ENCODE assay signal across 21 cellular contexts in the genomic region with DNA sequence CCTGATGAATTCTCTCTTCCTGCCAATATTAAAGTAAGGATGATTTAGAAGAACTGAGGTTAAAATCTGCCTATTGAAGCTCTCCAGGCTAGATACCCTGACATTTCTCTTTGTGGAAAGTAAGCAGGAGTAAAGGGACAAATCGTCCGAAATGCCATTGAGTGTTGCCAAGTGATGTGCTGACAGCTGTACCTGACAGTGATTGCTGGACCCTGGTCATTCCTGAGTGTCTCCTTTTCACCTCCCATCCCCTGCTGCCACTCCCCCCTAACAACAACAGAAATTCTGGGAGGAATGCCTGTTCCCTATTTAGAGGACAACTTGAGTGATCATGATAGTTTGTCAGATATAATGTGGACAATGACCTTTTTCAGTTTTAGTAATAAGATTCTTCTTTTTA.
"Had no signal": no experiment of that assay in that cellular context is flagged by ENCODE, and none has a peak within 500 bp of the region (broad histone marks: within the 10 kb centered on the region; RNA-seq: fewer than 3 reads in every experiment).

No MANE protein-coding gene starts in this region.

- H3K27ac Mint-ChIP-seq: natural killer cell had no signal

- H3K9me3 ChIP-seq: esophagus muscularis mucosa, gastroesophageal sphincter, mucosa of descending colon, psoas muscle, suprapubic skin, thyroid gland, upper lobe of left lung, uterus had no signal

- H3K4me1 Mint-ChIP-seq: central memory CD8-positive, alpha-beta T cell had no signal

- H3K4me3 Mint-ChIP-seq: central memory CD8-positive, alpha-beta T cell; immature natural killer cell; natural killer cell had no signal

- H3K9me3 Mint-ChIP-seq: central memory CD8-positive, alpha-beta T cell; immature natural killer cell; natural killer cell had no signal

- H3K4me1 ChIP-seq: parathyroid adenoma, suprapubic skin, upper lobe of left lung had no signal

- H3K4me3 ChIP-seq: dorsolateral prefrontal cortex, esophagus muscularis mucosa, gastroesophageal sphincter, mucosa of descending colon, psoas muscle, suprapubic skin, thyroid gland, upper lobe of left lung, uterus had no signal

- ATAC-seq: gastroesophageal sphincter, mucosa of descending colon, natural killer cell, psoas muscle had no signal

- H3K36me3 Mint-ChIP-seq: natural killer cell had no signal

- H3K27me3 Mint-ChIP-seq: central memory CD8-positive, alpha-beta T cell had no signal

- H3K27ac ChIP-seq: dorsolateral prefrontal cortex, epithelial cell of prostate, esophagus muscularis mucosa, gastroesophageal sphincter, parathyroid adenoma, psoas muscle, suprapubic skin, thyroid gland, upper lobe of left lung, uterus had no signal

- H3K36me3 ChIP-seq: esophagus muscularis mucosa, gastroesophageal sphincter, suprapubic skin, thyroid gland, upper lobe of left lung, uterus had no signal

- DNase-seq: cortex of kidney; dorsolateral prefrontal cortex; effector memory CD4-positive, alpha-beta T cell; glutamatergic neuron; immature natural killer cell; mucosa of descending colon; natural killer cell; occipital lobe; psoas muscle; small intestine; stimulated activated CD4-positive, alpha-beta T cell treated with anti-CD3 and anti-CD28 coated beads, Interleukin-12 subunit alpha, Interleukin-12 subunit beta, amount 100 ng/mL, for 4 hours; stimulated activated naive CD4-positive, alpha-beta T cell; thyroid gland; upper lobe of left lung; uterus had no signal

- H3K27me3 ChIP-seq: dorsolateral prefrontal cortex, esophagus muscularis mucosa, gastroesophageal sphincter, suprapubic skin, thyroid gland, upper lobe of left lung, uterus had no signal
